Comparison of ENCODE assay signal across 1 cellular context in the genomic region with DNA sequence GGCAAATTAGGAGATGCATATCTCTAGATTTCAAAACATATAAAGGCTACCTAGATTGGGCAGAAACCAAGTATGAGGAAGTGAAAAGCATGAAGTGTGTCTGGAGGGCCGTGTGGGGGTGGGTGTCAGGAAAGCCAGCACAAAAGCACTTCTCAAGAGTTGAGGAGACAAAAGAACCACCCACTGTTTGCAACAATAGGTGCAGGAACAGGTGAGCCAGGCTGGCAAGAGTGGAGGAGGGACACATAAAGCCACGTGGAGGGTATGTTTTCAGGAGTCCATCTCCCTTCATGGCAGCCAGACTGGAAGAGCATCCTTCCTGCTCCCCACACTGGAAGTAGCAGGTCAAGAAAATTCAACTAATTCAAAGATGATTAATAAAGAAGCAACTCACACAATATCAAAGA.
TF ChIP-seq lines count a peak whose summit lies in the region.

No MANE protein-coding gene starts in this region.

TF ChIP-seq in WTC11, 78 proteins besides CTCF, POLR2A, EP300 and RAD21 (continued from another document):
- TF ChIP-seq, protein P1, sequence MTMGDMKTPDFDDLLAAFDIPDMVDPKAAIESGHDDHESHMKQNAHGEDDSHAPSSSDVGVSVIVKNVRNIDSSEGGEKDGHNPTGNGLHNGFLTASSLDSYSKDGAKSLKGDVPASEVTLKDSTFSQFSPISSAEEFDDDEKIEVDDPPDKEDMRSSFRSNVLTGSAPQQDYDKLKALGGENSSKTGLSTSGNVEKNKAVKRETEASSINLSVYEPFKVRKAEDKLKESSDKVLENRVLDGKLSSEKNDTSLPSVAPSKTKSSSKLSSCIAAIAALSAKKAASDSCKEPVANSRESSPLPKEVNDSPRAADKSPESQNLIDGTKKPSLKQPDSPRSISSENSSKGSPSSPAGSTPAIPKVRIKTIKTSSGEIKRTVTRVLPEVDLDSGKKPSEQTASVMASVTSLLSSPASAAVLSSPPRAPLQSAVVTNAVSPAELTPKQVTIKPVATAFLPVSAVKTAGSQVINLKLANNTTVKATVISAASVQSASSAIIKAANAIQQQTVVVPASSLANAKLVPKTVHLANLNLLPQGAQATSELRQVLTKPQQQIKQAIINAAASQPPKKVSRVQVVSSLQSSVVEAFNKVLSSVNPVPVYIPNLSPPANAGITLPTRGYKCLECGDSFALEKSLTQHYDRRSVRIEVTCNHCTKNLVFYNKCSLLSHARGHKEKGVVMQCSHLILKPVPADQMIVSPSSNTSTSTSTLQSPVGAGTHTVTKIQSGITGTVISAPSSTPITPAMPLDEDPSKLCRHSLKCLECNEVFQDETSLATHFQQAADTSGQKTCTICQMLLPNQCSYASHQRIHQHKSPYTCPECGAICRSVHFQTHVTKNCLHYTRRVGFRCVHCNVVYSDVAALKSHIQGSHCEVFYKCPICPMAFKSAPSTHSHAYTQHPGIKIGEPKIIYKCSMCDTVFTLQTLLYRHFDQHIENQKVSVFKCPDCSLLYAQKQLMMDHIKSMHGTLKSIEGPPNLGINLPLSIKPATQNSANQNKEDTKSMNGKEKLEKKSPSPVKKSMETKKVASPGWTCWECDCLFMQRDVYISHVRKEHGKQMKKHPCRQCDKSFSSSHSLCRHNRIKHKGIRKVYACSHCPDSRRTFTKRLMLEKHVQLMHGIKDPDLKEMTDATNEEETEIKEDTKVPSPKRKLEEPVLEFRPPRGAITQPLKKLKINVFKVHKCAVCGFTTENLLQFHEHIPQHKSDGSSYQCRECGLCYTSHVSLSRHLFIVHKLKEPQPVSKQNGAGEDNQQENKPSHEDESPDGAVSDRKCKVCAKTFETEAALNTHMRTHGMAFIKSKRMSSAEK (CRISPR knock-in tag; IDR thresholded peaks at IDR 0.05; ENCODE audit: borderline replicate concordance) = peak; percentile 89; the same call in 1 of the 2 replicates
- TF ChIP-seq GABPB1 (CRISPR knock-in tag; IDR thresholded peaks at IDR 0.05) (no peak), ATF1 (CRISPR knock-in tag; IDR thresholded peaks at IDR 0.05) (no peak), ZNF219 (CRISPR knock-in tag; IDR thresholded peaks at IDR 0.05; ENCODE audit: borderline replicate concordance) (no peak), TCF7 (CRISPR knock-in tag; IDR thresholded peaks at IDR 0.05; ENCODE audit: low read depth) (no peak), AR (CRISPR knock-in tag; IDR thresholded peaks at IDR 0.05) (no peak), TEAD1 (CRISPR knock-in tag; IDR thresholded peaks at IDR 0.05) (peak; percentile 79; the same call in 1 of the 2 replicates), ZNF263 (CRISPR knock-in tag; IDR thresholded peaks at IDR 0.05; ENCODE audit: low read depth) (no peak), ARID4B (CRISPR knock-in tag; IDR thresholded peaks at IDR 0.05; ENCODE audit: borderline replicate concordance) (peak; percentile 28; the same call in 1 of the 2 replicates), PRRX2 (CRISPR knock-in tag; IDR thresholded peaks at IDR 0.05) (no peak), PREB (CRISPR knock-in tag; IDR thresholded peaks at IDR 0.05; ENCODE audit: borderline replicate concordance) (no peak), NFYB (CRISPR knock-in tag; conservative IDR thresholded peaks at IDR 0.05; ENCODE audit: low read depth) (no peak), NFE2L1 (CRISPR knock-in tag; IDR thresholded peaks at IDR 0.05) (0 out of 2 replicates have a peak, but pooled peaks have one; percentile 36), FOXP4 (CRISPR knock-in tag; IDR thresholded peaks at IDR 0.05) (peak; percentile 66; the same call in 1 of the 2 replicates)
- TF ChIP-seq, protein P2, sequence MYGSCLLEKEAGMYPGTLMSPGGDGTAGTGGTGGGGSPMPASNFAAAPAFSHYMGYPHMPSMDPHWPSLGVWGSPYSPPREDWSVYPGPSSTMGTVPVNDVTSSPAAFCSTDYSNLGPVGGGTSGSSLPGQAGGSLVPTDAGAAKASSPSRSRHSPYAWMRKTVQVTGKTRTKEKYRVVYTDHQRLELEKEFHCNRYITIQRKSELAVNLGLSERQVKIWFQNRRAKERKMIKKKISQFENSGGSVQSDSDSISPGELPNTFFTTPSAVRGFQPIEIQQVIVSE (CRISPR knock-in tag; IDR thresholded peaks at IDR 0.05; ENCODE audit: borderline replicate concordance) = no peak
- TF ChIP-seq, protein P3, sequence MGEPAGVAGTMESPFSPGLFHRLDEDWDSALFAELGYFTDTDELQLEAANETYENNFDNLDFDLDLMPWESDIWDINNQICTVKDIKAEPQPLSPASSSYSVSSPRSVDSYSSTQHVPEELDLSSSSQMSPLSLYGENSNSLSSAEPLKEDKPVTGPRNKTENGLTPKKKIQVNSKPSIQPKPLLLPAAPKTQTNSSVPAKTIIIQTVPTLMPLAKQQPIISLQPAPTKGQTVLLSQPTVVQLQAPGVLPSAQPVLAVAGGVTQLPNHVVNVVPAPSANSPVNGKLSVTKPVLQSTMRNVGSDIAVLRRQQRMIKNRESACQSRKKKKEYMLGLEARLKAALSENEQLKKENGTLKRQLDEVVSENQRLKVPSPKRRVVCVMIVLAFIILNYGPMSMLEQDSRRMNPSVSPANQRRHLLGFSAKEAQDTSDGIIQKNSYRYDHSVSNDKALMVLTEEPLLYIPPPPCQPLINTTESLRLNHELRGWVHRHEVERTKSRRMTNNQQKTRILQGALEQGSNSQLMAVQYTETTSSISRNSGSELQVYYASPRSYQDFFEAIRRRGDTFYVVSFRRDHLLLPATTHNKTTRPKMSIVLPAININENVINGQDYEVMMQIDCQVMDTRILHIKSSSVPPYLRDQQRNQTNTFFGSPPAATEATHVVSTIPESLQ (CRISPR knock-in tag; IDR thresholded peaks at IDR 0.05) = no peak
- TF ChIP-seq, protein P4, sequence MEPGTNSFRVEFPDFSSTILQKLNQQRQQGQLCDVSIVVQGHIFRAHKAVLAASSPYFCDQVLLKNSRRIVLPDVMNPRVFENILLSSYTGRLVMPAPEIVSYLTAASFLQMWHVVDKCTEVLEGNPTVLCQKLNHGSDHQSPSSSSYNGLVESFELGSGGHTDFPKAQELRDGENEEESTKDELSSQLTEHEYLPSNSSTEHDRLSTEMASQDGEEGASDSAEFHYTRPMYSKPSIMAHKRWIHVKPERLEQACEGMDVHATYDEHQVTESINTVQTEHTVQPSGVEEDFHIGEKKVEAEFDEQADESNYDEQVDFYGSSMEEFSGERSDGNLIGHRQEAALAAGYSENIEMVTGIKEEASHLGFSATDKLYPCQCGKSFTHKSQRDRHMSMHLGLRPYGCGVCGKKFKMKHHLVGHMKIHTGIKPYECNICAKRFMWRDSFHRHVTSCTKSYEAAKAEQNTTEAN (CRISPR knock-in tag; IDR thresholded peaks at IDR 0.05) = peak; percentile 64; the same call in 1 of the 2 replicates
- TF ChIP-seq, protein P5, sequence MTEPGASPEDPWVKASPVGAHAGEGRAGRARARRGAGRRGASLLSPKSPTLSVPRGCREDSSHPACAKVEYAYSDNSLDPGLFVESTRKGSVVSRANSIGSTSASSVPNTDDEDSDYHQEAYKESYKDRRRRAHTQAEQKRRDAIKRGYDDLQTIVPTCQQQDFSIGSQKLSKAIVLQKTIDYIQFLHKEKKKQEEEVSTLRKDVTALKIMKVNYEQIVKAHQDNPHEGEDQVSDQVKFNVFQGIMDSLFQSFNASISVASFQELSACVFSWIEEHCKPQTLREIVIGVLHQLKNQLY (CRISPR knock-in tag; IDR thresholded peaks at IDR 0.05) = no peak
TF ChIP-seq in WTC11: peak in this region for 16.
